In the genomic region with DNA sequence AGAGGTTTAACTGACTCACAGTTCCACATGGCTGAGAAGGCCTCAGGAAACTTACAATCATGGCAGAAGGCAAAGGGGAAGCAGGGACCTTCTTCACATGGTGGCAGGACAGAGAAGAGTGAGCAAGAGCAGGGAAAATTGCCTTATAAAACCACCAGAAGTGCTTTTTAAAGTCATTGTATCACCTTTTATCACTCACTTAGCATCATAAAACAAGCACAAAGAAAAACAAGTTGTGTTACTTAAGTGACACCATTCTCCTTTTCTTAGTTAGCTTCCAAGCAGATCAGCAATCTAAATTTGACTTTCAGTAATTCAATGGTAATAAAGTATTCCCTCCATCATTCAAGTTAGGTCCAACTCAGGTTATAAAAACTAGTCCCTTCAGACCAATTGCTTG, we compare ENCODE assay signal across 12 cellular contexts.
"Had no signal": no experiment of that assay in that cellular context is flagged by ENCODE, and none has a peak within 500 bp of the region (broad histone marks: within the 10 kb centered on the region; RNA-seq: fewer than 3 reads in every experiment).

No MANE protein-coding gene starts in this region.

- ATAC-seq: esophagus mucosa, left cardiac atrium had no signal

- H3K4me3 ChIP-seq: dorsolateral prefrontal cortex, thyroid gland, vagina had no signal

- H3K27ac ChIP-seq: dorsolateral prefrontal cortex, thyroid gland, vagina had no signal

- H3K36me3 ChIP-seq: thyroid gland, vagina had no signal

- DNase-seq: activated CD4-positive, alpha-beta memory T cell treated with anti-CD3 and anti-CD28 coated beads, Interleukin-2, amount 10 ng/mL, durations not matched to agents 7 days and 5 days; activated naive CD4-positive, alpha-beta T cell treated with anti-CD3 and anti-CD28 coated beads, Interleukin-2, amount 10 ng/mL, durations not matched to agents 7 days and 5 days; dorsolateral prefrontal cortex; immature natural killer cell; left cardiac atrium; mammary epithelial cell; stimulated activated CD4-positive, alpha-beta T cell treated with anti-CD3 and anti-CD28 coated beads, Interleukin-2, amount 100 ng/mL, for 48 hours; stimulated activated CD8-positive, alpha-beta memory T cell treated with anti-CD3 and anti-CD28 coated beads, Interleukin-4, amount 100 ng/mL, for 48 hours; SW 1271; thyroid gland had no signal

- H3K9me3 ChIP-seq: thyroid gland, vagina had no signal

- H3K27me3 ChIP-seq: dorsolateral prefrontal cortex, thyroid gland, vagina had no signal
